Comparison of ENCODE assay signal across 9 cellular contexts in genomic region chrX:86141786-86142185, GRCh38. TPM values are rescaled to one million over a fixed set of nuclear protein-coding genes. Genes with fewer than 3 reads are reported as not detected.
"Had no signal": no experiment of that assay in that cellular context is flagged by ENCODE, and none has a peak within 500 bp of the region (broad histone marks: within the 10 kb centered on the region; RNA-seq: fewer than 3 reads in every experiment).

No MANE protein-coding gene starts in this region.

- DNase-seq: H9, HCEC 1CT, IMR-90 had no signal

- ATAC-seq: GM23338, K562 had no signal

- H3K4me2 ChIP-seq: GM23338 had no signal

- H3K4me3 ChIP-seq: GM23338, K562 had no signal

- FAIRE-seq: H1, H54, HTR-8/SVneo, K562 had no signal

RNA-seq across cellular contexts. Expression of gene DACH2, which starts 6.5 kb away (rescaled TPM):
- total RNA-seq: HT-29, K562 had no signal
- polyA plus RNA-seq: K562 had no signal
